8 cellular contexts compared by ENCODE assay signal in the genomic region with DNA sequence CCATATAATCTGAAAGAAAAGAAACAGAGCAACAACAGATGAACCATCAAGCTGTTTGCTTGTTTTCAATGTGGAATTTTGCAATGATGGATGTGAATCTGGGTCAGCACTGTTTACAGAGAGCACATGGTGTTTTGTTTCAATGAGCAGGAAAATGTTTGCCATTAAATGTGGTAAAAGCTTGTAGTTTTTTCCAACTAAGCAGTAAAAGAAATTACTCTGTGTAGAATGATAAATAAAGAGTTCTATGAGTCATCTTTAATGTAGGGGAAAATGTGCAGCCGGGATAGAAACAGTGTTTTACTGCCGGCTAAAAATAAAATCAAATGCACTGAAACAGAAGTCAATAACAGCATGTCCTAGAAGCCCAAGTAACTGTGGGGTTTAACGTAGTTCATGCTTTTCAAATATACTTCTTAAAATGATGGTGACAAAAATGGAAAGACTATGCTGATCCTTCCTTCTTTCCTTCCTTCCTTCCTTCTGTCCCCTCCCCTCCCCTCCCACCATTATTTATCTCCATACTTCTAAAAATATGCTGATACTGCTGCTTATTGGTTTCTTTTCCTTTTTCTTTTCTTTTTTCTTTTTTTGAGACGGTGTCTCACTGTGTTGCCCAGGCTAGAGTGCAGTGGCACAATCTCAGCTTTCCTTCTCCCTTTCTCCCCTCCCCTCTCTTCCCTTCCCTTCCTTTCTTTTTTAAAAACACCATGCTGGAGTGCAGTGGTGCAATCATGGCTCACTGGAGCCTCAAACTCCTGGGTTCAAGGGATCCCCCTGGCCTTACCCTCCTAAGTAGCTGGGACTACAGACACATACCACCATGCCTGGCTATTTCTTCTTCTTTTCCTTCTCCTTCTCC. TPM values are rescaled to one million over a fixed set of nuclear protein-coding genes. Genes with fewer than 3 reads are reported as not detected.
A peak's percentile ranks its signal among the peaks of the same experiment; 100 is the strongest.
DNase-seq lines count a peak whose midpoint lies in the region; ATAC-seq, FAIRE-seq and TF ChIP-seq lines count a peak whose summit lies in the region.

No MANE protein-coding gene starts in this region.

- H3K9me2 ChIP-seq in PC-3 (replicated peaks; ENCODE audit: low read length), result no peaks in the 10 kb centered on the region

- intact Hi-C loops in PC-3 (cut with micrococcal nuclease), result loop anchor here (2.0 to 5.0 kb wide), 2 partner anchors 36 to 184 kb away; no protein-coding TSS in a partner anchor
- intact Hi-C loops in gastrocnemius medialis (cut with DNase I; ENCODE audit: low total_unique reads), result no loop called here

- H3F3A ChIP-seq in PC-3 (ENCODE audit: low read length, unreplicated experiment), result no peaks in the 10 kb centered on the region

- H3K9ac ChIP-seq in PC-3 (ENCODE audit: low read length), result peak overlapping the region; percentile 26; the same call in 1 of the 2 replicates

- POLR2A ChIA-PET in PC-3 (lab: Charles Lee; ENCODE audit: unreplicated experiment), result no interaction called here

- no peaks in the 10 kb centered on the region for H3K79me2 ChIP-seq in PC-3 (ENCODE audit: low read length)

- BruUV-seq in PC-3 (replicated peaks; lab: Mats Ljungman, UMichigan), result no TSS peak

- H3K4me1 ChIP-seq in PC-3 (ENCODE audit: insufficient read depth, low read length), result peaks cover 26% of the 10 kb centered on the region
- peaks cover 23 to 24% of the 10 kb centered on the region in 2 donors for H3K4me1 ChIP-seq in gastrocnemius medialis

- peak; percentile 83 for ATAC-seq in PC-3
- peak; percentile 88 to 92 for ATAC-seq in gastrocnemius medialis
- no peak for ATAC-seq in GM18907 (IDR thresholded peaks at IDR 0.05; ENCODE audit: unreplicated experiment)
- ATAC-seq in HG02852 (IDR thresholded peaks at IDR 0.05; ENCODE audit: unreplicated experiment), result no peak

- peak overlapping the region; percentile 45 for H3K4me3 ChIP-seq in PC-3 (ENCODE audit: low read length)
- no peak overlapping the region for H3K4me3 ChIP-seq in fibroblast of pulmonary artery (replicated peaks; ENCODE audit: low read depth, low read length)
- H3K4me3 ChIP-seq in gastrocnemius medialis, result peak overlapping the region; percentile 6 to 22 (median 20)

- FAIRE-seq in G401.6 (lab: Jason Lieb, UNC), result peak; percentile 8

- no peaks in the 10 kb centered on the region for H3K36me3 ChIP-seq in PC-3 (ENCODE audit: low read depth, low read length)
- no peaks in the 10 kb centered on the region for H3K36me3 ChIP-seq in gastrocnemius medialis

- H3K27ac ChIP-seq in PC-3 (ENCODE audit: low read length) (peak overlapping the region; percentile 58), gastrocnemius medialis (peak overlapping the region; percentile 76 to 86 (median 78))

- no peaks in the 10 kb centered on the region for H4K20me1 ChIP-seq in PC-3 (ENCODE audit: low read length)

- TF ChIP-seq CTCF in PC-3 (conservative IDR thresholded peaks at IDR 0.05; ENCODE audit: low read depth, low read length), result no peak
- TF ChIP-seq CTCF in fibroblast of pulmonary artery (IDR thresholded peaks at IDR 0.05; ENCODE audit: low read length, missing control alignments), result no peak
- no peak for TF ChIP-seq CTCF in gastrocnemius medialis (IDR thresholded peaks at IDR 0.05 in 4 of 5, conservative IDR thresholded peaks at IDR 0.05 in 1 of 5)

- DNase-seq in PC-3, result peak; percentile 77
- DNase-seq in fibroblast of pulmonary artery (ENCODE audit: low read depth), result peak; percentile 53
- DNase-seq in gastrocnemius medialis, result no peak
- no peak for DNase-seq in activated T-cell treated with anti-CD3 and anti-CD28 coated beads, Interleukin-2, amount 50 U/mL, for 1 hour
- no peak for DNase-seq in NCI-H1105 (lab: John Stamatoyannopoulos, UW)

- in situ Hi-C loops in gastrocnemius medialis (cut with MboI; ENCODE audit: low sequenced_read_pairs in 4 of 4), result no loop called here

- H3K9me3 ChIP-seq in PC-3 (ENCODE audit: low read length) (no peaks in the 10 kb centered on the region), gastrocnemius medialis (no peaks in the 10 kb centered on the region)

- H3K4me2 ChIP-seq in PC-3 (ENCODE audit: low read length), result peak overlapping the region; percentile 71

- no peak for TF ChIP-seq POLR2A in gastrocnemius medialis (IDR thresholded peaks at IDR 0.05)

- H3K27me3 ChIP-seq in PC-3 (ENCODE audit: low read length) (no peaks in the 10 kb centered on the region), gastrocnemius medialis (no peaks in the 10 kb centered on the region)

- CTCF ChIA-PET in PC-3 (lab: Charles Lee), result interaction anchor here (0.6 kb wide), 1 partner anchor 48 kb away, joined by 4 read pairs; no protein-coding TSS in a partner anchor

- peak overlapping the region; percentile 27 for H2AFZ ChIP-seq in PC-3 (ENCODE audit: low read length)

RNA-seq across cellular contexts. Expression of a gene that starts 6.3 kb away (rescaled TPM):
- 107 and 113 TPM in 2 replicates for total RNA-seq in PC-3 (2014; rRNA removed)
- total RNA-seq in gastrocnemius medialis, result 10 to 100 TPM; 45.5 to 73.2 (median 61.5) TPM

RNA-seq across cellular contexts. Expression of a gene that starts 41.4 kb away (rescaled TPM):
- total RNA-seq in PC-3 (2014; rRNA removed) (17.2 and 22.5 TPM in 2 replicates), gastrocnemius medialis (10 to 100 TPM; 32.2 to 45.3 (median 39.2) TPM)

RNA-seq across cellular contexts. Expression of a gene that starts 41.5 kb away (rescaled TPM):
- total RNA-seq in PC-3 (2014; rRNA removed), result not detected in 2 replicates
- 10 to 100 TPM; 17.1 to 94.8 (median 41.4) TPM for total RNA-seq in gastrocnemius medialis

Comparison
In these comparisons a context has a peak if more than half of its experiments do, and no peak if none do; other contexts are left out.
1. ATAC-seq: peak in PC-3 (single experiment) and gastrocnemius medialis (2 of 2); none in GM18907 (single experiment) and HG02852 (single experiment).
2. DNase-seq: peak in PC-3 (single experiment) and fibroblast of pulmonary artery (single experiment); none in gastrocnemius medialis (0 of 2), activated T-cell treated with anti-CD3 and anti-CD28 coated beads, Interleukin-2, amount 50 U/mL, for 1 hour (single experiment) and NCI-H1105 (single experiment).
3. RNA of a gene that starts 41.5 kb away (total RNA-seq): 17.1 to 94.8 TPM in gastrocnemius medialis; not detected in PC-3; every median in the first group is over 10 times any median in the second.